Comparison of ENCODE assay signal across 19 cellular contexts in the genomic region with DNA sequence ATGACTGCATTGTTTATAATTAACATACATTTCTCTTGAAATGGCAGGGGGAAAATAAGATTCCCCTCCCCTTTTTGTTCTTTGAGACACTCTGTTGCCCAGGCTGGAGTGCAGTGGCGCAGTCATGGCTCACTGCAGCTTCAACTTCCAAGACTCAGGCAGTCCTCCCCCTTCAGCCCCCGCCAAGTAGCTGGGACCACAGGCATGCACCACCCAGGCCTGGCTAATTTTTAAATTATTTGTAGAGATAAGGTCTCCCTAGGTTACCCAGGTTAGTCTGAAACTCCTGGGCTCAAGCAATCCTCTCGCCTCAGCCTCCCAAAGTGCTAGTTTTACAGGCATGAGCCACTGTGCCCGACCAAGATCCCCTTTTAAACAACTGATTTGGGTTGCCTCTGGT.
"Had no signal": no experiment of that assay in that cellular context is flagged by ENCODE, and none has a peak within 500 bp of the region (broad histone marks: within the 10 kb centered on the region; RNA-seq: fewer than 3 reads in every experiment).

No MANE protein-coding gene starts in this region.

- DNase-seq: activated CD4-positive, alpha-beta memory T cell treated with anti-CD3 and anti-CD28 coated beads for 36 hours; activated CD4-positive, alpha-beta T cell treated with anti-CD3 and anti-CD28 coated beads for 48 hours; activated effector memory CD4-positive, alpha-beta T cell treated with anti-CD3 and anti-CD28 coated beads, Interleukin-2, amount 50 U/mL, for 16 hours; activated naive CD4-positive, alpha-beta T cell treated with anti-CD3 and anti-CD28 coated beads, Interleukin-2, amount 10 ng/mL, durations not matched to agents 7 days and 5 days; activated T-cell treated with anti-CD3 and anti-CD28 coated beads, Interleukin-2, amount 50 U/mL, for 72 hours; colonic mucosa; dorsolateral prefrontal cortex; hippocampal formation; left cardiac atrium; mucosa of descending colon; occipital lobe; spleen; stimulated activated CD4-positive, alpha-beta T cell treated with anti-CD3 and anti-CD28 coated beads, Interleukin-4, amount 100 ng/mL, for 1 hour; stimulated activated naive CD8-positive, alpha-beta T cell treated with anti-CD3 and anti-CD28 coated beads, Interleukin-15, Interleukin-2, amounts not matched to agents 100 U/mL and 50 U/mL, for 24 hours had no signal

- H3K4me3 Mint-ChIP-seq: activated CD4-positive, alpha-beta memory T cell treated with anti-CD3 and anti-CD28 coated beads for 36 hours; activated naive CD4-positive, alpha-beta T cell treated with anti-CD3 and anti-CD28 coated beads, Interleukin-2, amount 10 ng/mL, durations not matched to agents 7 days and 5 days; activated T-cell treated with anti-CD3 and anti-CD28 coated beads, Interleukin-2, amount 50 U/mL, for 72 hours; memory B cell; neural crest cell; T-helper 1 cell treated with Interleukin-12 subunit alpha and Interleukin-12 subunit beta and Interleukin-4 antibody, amounts not matched to agents 30 μg/mL and 1 μg/mL, for 36 hours had no signal

- H3K4me3 ChIP-seq: colonic mucosa, dorsolateral prefrontal cortex, esophagus muscularis mucosa, mucosa of descending colon, spleen had no signal

- H3K9me3 ChIP-seq: colonic mucosa, esophagus muscularis mucosa, mucosa of descending colon, spleen had no signal

- ATAC-seq: activated T-cell treated with anti-CD3 and anti-CD28 coated beads, Interleukin-2, amount 50 U/mL, for 72 hours; mucosa of descending colon; stimulated activated naive CD8-positive, alpha-beta T cell treated with anti-CD3 and anti-CD28 coated beads, Interleukin-15, Interleukin-2, amounts not matched to agents 100 U/mL and 50 U/mL, for 24 hours had no signal

- H3K27ac ChIP-seq: colonic mucosa, dorsolateral prefrontal cortex, esophagus muscularis mucosa, spleen had no signal

- FAIRE-seq: frontal cortex had no signal

- H3K36me3 ChIP-seq: colonic mucosa had no signal

- H3K27me3 Mint-ChIP-seq: activated CD4-positive, alpha-beta memory T cell treated with anti-CD3 and anti-CD28 coated beads for 36 hours; activated naive CD4-positive, alpha-beta T cell treated with anti-CD3 and anti-CD28 coated beads, Interleukin-2, amount 10 ng/mL, durations not matched to agents 7 days and 5 days; memory B cell had no signal

- H3K4me1 Mint-ChIP-seq: activated naive CD4-positive, alpha-beta T cell treated with anti-CD3 and anti-CD28 coated beads, Interleukin-2, amount 10 ng/mL, durations not matched to agents 7 days and 5 days; neural crest cell had no signal

- H3K4me1 ChIP-seq: colonic mucosa, esophagus muscularis mucosa, spleen had no signal

- H3K27ac Mint-ChIP-seq: activated CD4-positive, alpha-beta memory T cell treated with anti-CD3 and anti-CD28 coated beads for 36 hours; activated naive CD4-positive, alpha-beta T cell treated with anti-CD3 and anti-CD28 coated beads, Interleukin-2, amount 10 ng/mL, durations not matched to agents 7 days and 5 days; activated T-cell treated with anti-CD3 and anti-CD28 coated beads, Interleukin-2, amount 50 U/mL, for 72 hours; memory B cell; T-helper 1 cell treated with Interleukin-12 subunit alpha and Interleukin-12 subunit beta and Interleukin-4 antibody, amounts not matched to agents 30 μg/mL and 1 μg/mL, for 36 hours had no signal

- H3K27me3 ChIP-seq: colonic mucosa, dorsolateral prefrontal cortex, esophagus muscularis mucosa, spleen had no signal

- H3K9me3 Mint-ChIP-seq: activated CD4-positive, alpha-beta memory T cell treated with anti-CD3 and anti-CD28 coated beads for 36 hours; activated T-cell treated with anti-CD3 and anti-CD28 coated beads, Interleukin-2, amount 50 U/mL, for 72 hours; memory B cell; T-helper 1 cell treated with Interleukin-12 subunit alpha and Interleukin-12 subunit beta and Interleukin-4 antibody, amounts not matched to agents 30 μg/mL and 1 μg/mL, for 36 hours had no signal
